Comparison of ENCODE assay signal across 2 cellular contexts in genomic region chr6:167703347-167703746, GRCh38.
TF ChIP-seq lines count a peak whose summit lies in the region.

No MANE protein-coding gene starts in this region.

TF ChIP-seq in HEK293T, 16 proteins besides CTCF, POLR2A, EP300 and RAD21 (continued from another document):
- TF ChIP-seq NFRKB (IDR thresholded peaks at IDR 0.05), result no peak
- no peak for TF ChIP-seq BHLHE40 (IDR thresholded peaks at IDR 0.05; ENCODE audit: borderline replicate concordance)
- TF ChIP-seq HDGF (IDR thresholded peaks at IDR 0.05; ENCODE audit: borderline replicate concordance), result no peak
- no peak for TF ChIP-seq L3MBTL2 (conservative IDR thresholded peaks at IDR 0.05)
- TF ChIP-seq TARDBP (IDR thresholded peaks at IDR 0.05), result no peak
- TF ChIP-seq SUZ12 (IDR thresholded peaks at IDR 0.05), result no peak
- no peak for TF ChIP-seq LEF1 (IDR thresholded peaks at IDR 0.05; ENCODE audit: borderline replicate concordance)

TF ChIP-seq in H1, 55 proteins besides CTCF, POLR2A, EP300 and RAD21:
- TF ChIP-seq RXRA (IDR thresholded peaks at IDR 0.05; ENCODE audit: insufficient read depth, low read depth, low read length) (no peak), CHD1 (IDR thresholded peaks at IDR 0.05; ENCODE audit: low read depth, low read length) (no peak), PHF8 (conservative IDR thresholded peaks at IDR 0.05; ENCODE audit: low read depth, low read length) (no peak), CBX5 (IDR thresholded peaks at IDR 0.05; ENCODE audit: low read depth, low read length) (no peak), MAFK (IDR thresholded peaks at IDR 0.05; ENCODE audit: low read depth, low read length) (no peak), CEBPB (IDR thresholded peaks at IDR 0.05; ENCODE audit: low read depth, low read length) (no peak), HDAC2 (IDR thresholded peaks at IDR 0.05; ENCODE audit: borderline replicate concordance in 1 of 2, low read depth in 2 of 2, low read length in 2 of 2) (no peak)
